21 cellular contexts compared by ENCODE assay signal in genomic region chr13:100533588-100534041, GRCh38. TPM values are rescaled to one million over a fixed set of nuclear protein-coding genes. Genes with fewer than 3 reads are reported as not detected.
A peak's percentile ranks its signal among the peaks of the same experiment; 100 is the strongest.
DNase-seq lines count a peak whose midpoint lies in the region; ATAC-seq and TF ChIP-seq lines count a peak whose summit lies in the region.
"Had no signal": no experiment of that assay in that cellular context is flagged by ENCODE, and none has a peak within 500 bp of the region (broad histone marks: within the 10 kb centered on the region; RNA-seq: fewer than 3 reads in every experiment).

No MANE protein-coding gene starts in this region.

- peaks cover 0 to 4% (median 0%) of the 10 kb centered on the region in 9 donors for H3K9me3 Mint-ChIP-seq in naive thymus-derived CD8-positive, alpha-beta T cell
- H3K9me3 Mint-ChIP-seq: activated T-helper 2 cell treated with anti-CD3 and anti-CD28 coated beads, Interferon-gamma antibody, Interleukin-2, Interleukin-4, amounts not matched to agents 10 μg/mL and 5 μg/mL and 100 μg/mL, durations not matched to agents 14 hours and 24 hours and 36 hours had no signal

- H3K4me3 Mint-ChIP-seq in naive thymus-derived CD8-positive, alpha-beta T cell: no peak overlapping the region

- no peak overlapping the region for H3K27ac Mint-ChIP-seq in naive thymus-derived CD8-positive, alpha-beta T cell
- H3K27ac Mint-ChIP-seq: activated T-helper 2 cell treated with anti-CD3 and anti-CD28 coated beads, Interferon-gamma antibody, Interleukin-2, Interleukin-4, amounts not matched to agents 10 μg/mL and 5 μg/mL and 100 μg/mL, durations not matched to agents 14 hours and 24 hours and 36 hours had no signal

- no peak overlapping the region for H3K9ac ChIP-seq in BLaER1
- peak overlapping the region in 1 of 2 donors; percentile 42 for H3K9ac ChIP-seq in liver (ENCODE audit: low read depth in 1 of 2, low read length in 2 of 2)

- DNase-seq in NCI-H510A treated with DMSO at 0.1 percent for 48 hours (lab: John Stamatoyannopoulos, UW) (peak; percentile 50), SW 1271 (lab: John Stamatoyannopoulos, UW) (no peak), foreskin fibroblast (no peak)
- DNase-seq in naive thymus-derived CD8-positive, alpha-beta T cell: no peak
- DNase-seq: activated CD4-positive, alpha-beta T cell treated with anti-CD3 and anti-CD28 coated beads, Interleukin-2, amount 50 U/mL, for 48 hours; adrenal gland; DND-41; foreskin melanocyte; KG1; NCI-H1930; stimulated activated CD4-positive, alpha-beta T cell treated with anti-CD3 and anti-CD28 coated beads, Interleukin-2, amount 100 ng/mL, for 48 hours; stimulated activated CD8-positive, alpha-beta memory T cell treated with anti-CD3 and anti-CD28 coated beads, Interleukin-4, amount 100 ng/mL, for 48 hours; tibial artery had no signal

- no peaks in the 10 kb centered on the region for H3K27me3 ChIP-seq in BLaER1
- no peaks in the 10 kb centered on the region for H3K27me3 ChIP-seq in liver (ENCODE audit: control insufficient read depth in 4 of 4, insufficient read depth in 4 of 4, low read length in 3 of 4)
- H3K27me3 ChIP-seq: adrenal gland, neutrophil, tibial artery had no signal

- H3K36me3 ChIP-seq in BLaER1 (peaks cover 13% of the 10 kb centered on the region; the same call in 1 of the 2 replicates), liver (ENCODE audit: control insufficient read depth in 4 of 4, insufficient read depth in 3 of 4, low read depth in 1 of 4, low read length in 3 of 4) (peaks cover 0 to 5% (median 2%) of the 10 kb centered on the region in 4 donors)
- H3K36me3 ChIP-seq: neutrophil had no signal

- peak overlapping the region; percentile 37; the same call in 1 of the 2 replicates for H3K27ac ChIP-seq in BLaER1
- H3K27ac ChIP-seq in liver (ENCODE audit: low read depth in 1 of 2, low read length in 2 of 2): peak overlapping the region; percentile 41 to 49
- H3K27ac ChIP-seq: adrenal gland, HL-60, neutrophil, SK-N-MC, tibial artery had no signal

- ATAC-seq in GM21619 (IDR thresholded peaks at IDR 0.05; ENCODE audit: unreplicated experiment): peak; percentile 53
- ATAC-seq in GM21723 (IDR thresholded peaks at IDR 0.05; ENCODE audit: unreplicated experiment): no peak
- ATAC-seq in naive thymus-derived CD8-positive, alpha-beta T cell: no peak

- H3K4me3 ChIP-seq in BLaER1 (no peak overlapping the region), liver (ENCODE audit: low read depth in 1 of 3, low read length in 3 of 3) (no peak overlapping the region), foreskin fibroblast (ENCODE audit: low read depth in 1 of 2, low read length in 2 of 2) (no peak overlapping the region)
- H3K4me3 ChIP-seq: adrenal gland, SK-N-MC, tibial artery had no signal

- no peaks in the 10 kb centered on the region for H4K20me1 ChIP-seq in BLaER1

- H3K4me1 ChIP-seq in BLaER1: peaks cover 73% of the 10 kb centered on the region
- H3K4me1 ChIP-seq in liver (ENCODE audit: control insufficient read depth in 4 of 4, insufficient read depth in 4 of 4, low read length in 3 of 4): peaks cover 7 to 50% (median 33%) of the 10 kb centered on the region in 4 donors

- H3K27me3 Mint-ChIP-seq in naive thymus-derived CD8-positive, alpha-beta T cell: no peaks in the 10 kb centered on the region

- peaks cover 0 to 19% (median 15%) of the 10 kb centered on the region in 4 donors for H3K4me1 Mint-ChIP-seq in naive thymus-derived CD8-positive, alpha-beta T cell

- H3K9me3 ChIP-seq in BLaER1: peaks cover 10% of the 10 kb centered on the region
- H3K9me3 ChIP-seq in liver (ENCODE audit: control insufficient read depth in 4 of 4, low read length in 3 of 4): no peaks in the 10 kb centered on the region
- H3K9me3 ChIP-seq: adrenal gland, neutrophil, tibial artery had no signal

- peak; percentile 28 to 29 for TF ChIP-seq RAD21 in liver (IDR thresholded peaks at IDR 0.05)

- TF ChIP-seq CTCF in liver (IDR thresholded peaks at IDR 0.05; ENCODE audit: low read depth, low read length, missing input control): no peak
- TF ChIP-seq CTCF in foreskin fibroblast (IDR thresholded peaks at IDR 0.05; ENCODE audit: low read depth, low read length): no peak

- peaks cover 0 to 20% (median 4%) of the 10 kb centered on the region in 3 donors for H3K36me3 Mint-ChIP-seq in naive thymus-derived CD8-positive, alpha-beta T cell

- peak overlapping the region; percentile 69 for H3K4me2 ChIP-seq in BLaER1

- POLR2A ChIA-PET in naive thymus-derived CD8-positive, alpha-beta T cell (lab: Charles Lee): no interaction called here

- 34% methylated on average over 19 of the region's 19 CpGs for WGBS in liver

TF ChIP-seq in liver, 16 proteins besides CTCF, POLR2A, EP300 and RAD21:
- TF ChIP-seq, protein P1, sequence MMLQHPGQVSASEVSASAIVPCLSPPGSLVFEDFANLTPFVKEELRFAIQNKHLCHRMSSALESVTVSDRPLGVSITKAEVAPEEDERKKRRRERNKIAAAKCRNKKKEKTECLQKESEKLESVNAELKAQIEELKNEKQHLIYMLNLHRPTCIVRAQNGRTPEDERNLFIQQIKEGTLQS (IDR thresholded peaks at IDR 0.05): no peak
- peak; percentile 63 to 80 for TF ChIP-seq RXRA (IDR thresholded peaks at IDR 0.05)
- TF ChIP-seq JUND (IDR thresholded peaks at IDR 0.05): peak in 1 of 2 donors; percentile 75
- TF ChIP-seq ZBTB33 (IDR thresholded peaks at IDR 0.05): peak; percentile 19
- TF ChIP-seq FOXA1 (IDR thresholded peaks at IDR 0.05): peak; percentile 24
- peak; percentile 72 for TF ChIP-seq FOXA2 (IDR thresholded peaks at IDR 0.05)
- TF ChIP-seq, protein P2, sequence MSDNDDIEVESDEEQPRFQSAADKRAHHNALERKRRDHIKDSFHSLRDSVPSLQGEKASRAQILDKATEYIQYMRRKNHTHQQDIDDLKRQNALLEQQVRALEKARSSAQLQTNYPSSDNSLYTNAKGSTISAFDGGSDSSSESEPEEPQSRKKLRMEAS (IDR thresholded peaks at IDR 0.05): no peak
- peak; percentile 53 for TF ChIP-seq SP1 (IDR thresholded peaks at IDR 0.05)
- peak; percentile 44 for TF ChIP-seq YY1 (IDR thresholded peaks at IDR 0.05)
- TF ChIP-seq REST (IDR thresholded peaks at IDR 0.05): peak; percentile 33
- TF ChIP-seq EGR1 (IDR thresholded peaks at IDR 0.05; ENCODE audit: low read depth in 2 of 2): no peak
- no peak for TF ChIP-seq GABPA (IDR thresholded peaks at IDR 0.05 in 1 of 2, conservative IDR thresholded peaks at IDR 0.05 in 1 of 2)
- TF ChIP-seq NR2F2 (IDR thresholded peaks at IDR 0.05): no peak
- TF ChIP-seq TAF1 (conservative IDR thresholded peaks at IDR 0.05): no peak
- TF ChIP-seq HNF4G (IDR thresholded peaks at IDR 0.05): peak; percentile 34
- peak; percentile 65 to 78 for TF ChIP-seq HNF4A (conservative IDR thresholded peaks at IDR 0.05)

RNA-seq across cellular contexts. Expression of gene GGACT, which starts 55.0 kb away (rescaled TPM):
- 1 to 10 TPM; 3.3 to 4.9 TPM for total RNA-seq in liver
- 1 to 10 TPM; 2.5 to 6.3 TPM for polyA plus RNA-seq in liver
- 1 to 10 TPM; 3.5 to 4.0 TPM for total RNA-seq in naive thymus-derived CD8-positive, alpha-beta T cell
- polyA plus RNA-seq in naive thymus-derived CD8-positive, alpha-beta T cell: 10 to 100 TPM in 1 of 3 donors, 1 to 10 TPM in 2; 5.3 to 10.4 (median 7.7) TPM
